ENCODE assay signal across 9 cellular contexts in genomic region chr5:100890514-100891008, GRCh38. TPM values are rescaled to one million over a fixed set of nuclear protein-coding genes. Genes with fewer than 3 reads are reported as not detected.
DNase-seq lines count a peak whose midpoint lies in the region; ATAC-seq, FAIRE-seq and TF ChIP-seq lines count a peak whose summit lies in the region.
"Had no signal": no experiment of that assay in that cellular context is flagged by ENCODE, and none has a peak within 500 bp of the region (broad histone marks: within the 10 kb centered on the region; RNA-seq: fewer than 3 reads in every experiment).

No MANE protein-coding gene starts in this region.

- intact Hi-C loops in colonic mucosa (cut with DNase I): no loop called here
- intact Hi-C loops in transverse colon (cut with DNase I; ENCODE audit: low total_unique reads): no loop called here

- 37 to 61% methylated on average over 3 of the region's 3 CpGs for WGBS in transverse colon (ENCODE audit: low coverage in 1 of 2), 2 donors

- peaks cover 11% of the 10 kb centered on the region for H3F3A ChIP-seq in DOHH2 (ENCODE audit: control insufficient read depth, insufficient read depth)

- no peak for TF ChIP-seq EP300 in transverse colon (IDR thresholded peaks at IDR 0.05; ENCODE audit: low read depth)

- H3K27ac ChIP-seq in DOHH2 (ENCODE audit: low read depth, low read length): peak overlapping the region; percentile 98
- H3K27ac ChIP-seq in colonic mucosa: peak overlapping the region; percentile 5
- H3K27ac ChIP-seq in transverse colon: peak overlapping the region in 3 of 4 donors; percentile 31 to 45 (median 40)

- no peaks in the 10 kb centered on the region for H3K9me3 ChIP-seq in DOHH2 (ENCODE audit: control insufficient read depth, insufficient read depth, low read length)
- no peaks in the 10 kb centered on the region for H3K9me3 ChIP-seq in colonic mucosa
- H3K9me3 ChIP-seq in transverse colon: no peaks in the 10 kb centered on the region

- H3K27me3 ChIP-seq in DOHH2 (ENCODE audit: control insufficient read depth, low read length) (no peaks in the 10 kb centered on the region), colonic mucosa (no peaks in the 10 kb centered on the region), transverse colon (no peaks in the 10 kb centered on the region)

- H3K4me1 ChIP-seq in DOHH2 (ENCODE audit: control insufficient read depth, low read length) (peaks cover 86% of the 10 kb centered on the region), colonic mucosa (no peaks in the 10 kb centered on the region), transverse colon (no peaks in the 10 kb centered on the region)

- H3K36me3 ChIP-seq in DOHH2 (ENCODE audit: control insufficient read depth, low read length) (peaks cover 47% of the 10 kb centered on the region), colonic mucosa (no peaks in the 10 kb centered on the region), transverse colon (no peaks in the 10 kb centered on the region)

- H3K79me2 ChIP-seq in DOHH2 (ENCODE audit: control insufficient read depth, low read length): peaks cover 28% of the 10 kb centered on the region

- TF ChIP-seq CTCF in DOHH2 (IDR thresholded peaks at IDR 0.05; ENCODE audit: low read depth, low read length, poor library complexity, severe bottlenecking) (no peak), colonic mucosa (IDR thresholded peaks at IDR 0.05) (no peak), transverse colon (IDR thresholded peaks at IDR 0.05) (no peak), D721Med (IDR thresholded peaks at IDR 0.05; ENCODE audit: insufficient read depth, missing control alignments) (no peak)

- no peaks in the 10 kb centered on the region for H3K9me2 ChIP-seq in DOHH2 (replicated peaks; ENCODE audit: control insufficient read depth, low read length)

- H3K4me3 ChIP-seq in DOHH2 (ENCODE audit: low read length) (peak overlapping the region; percentile 61), colonic mucosa (no peak overlapping the region), transverse colon (peak overlapping the region in 1 of 4 donors; percentile 24)

- peak overlapping the region; percentile 80 for H3K4me2 ChIP-seq in DOHH2 (ENCODE audit: low read length)

- TF ChIP-seq POLR2A in transverse colon (IDR thresholded peaks at IDR 0.05): no peak

- no peak overlapping the region for H3K9ac ChIP-seq in colonic mucosa (ENCODE audit: low read depth in 2 of 2, low read length in 2 of 2)

- no peak for FAIRE-seq in D721Med (lab: Jason Lieb, UNC)

- in situ Hi-C loops in transverse colon (cut with MboI; ENCODE audit: low pct_ligation_motif_present in 1 of 4, low pct_unique_long_range_greater_than_20kb in 1 of 4, low sequenced_read_pairs in 3 of 4): no loop called here

- ATAC-seq in GM21515 (IDR thresholded peaks at IDR 0.05; ENCODE audit: unreplicated experiment): peak; percentile 54
- ATAC-seq: HCT116 had no signal

- no peaks in the 10 kb centered on the region for H4K20me1 ChIP-seq in DOHH2 (ENCODE audit: control insufficient read depth, insufficient read depth, low read depth, low read length)

- DNase-seq in HS-5 (ENCODE audit: low read depth) (peak; percentile 2), colonic mucosa (no peak), transverse colon (no peak), OCI-M2 (lab: John Stamatoyannopoulos, UW; ENCODE audit: unreplicated experiment) (no peak), D721Med (ENCODE audit: insufficient read length, low spot score) (no peak), EL (no peak)

RNA-seq across cellular contexts. Expression of gene ST8SIA4, which starts 12.5 kb away (rescaled TPM):
- 1 to 10 TPM; 2.6 to 6.2 TPM for total RNA-seq in colonic mucosa
- total RNA-seq in transverse colon: 1 to 10 TPM in 3 of 4 donors, under 1 TPM in 1; 0.37 to 6.0 (median 2.2) TPM

Comparison
In these comparisons a context has a peak if more than half of its experiments do, and no peak if none do; other contexts are left out.
1. H3K27ac ChIP-seq: peak in every context shown above with its lines; median percentile 98 in DOHH2; 40 in transverse colon; 5 in colonic mucosa.